In genomic region chr19:2188708-2189385, GRCh38 we compare ENCODE assay signal across 11 cellular contexts. TPM values are rescaled to one million over a fixed set of nuclear protein-coding genes. Genes with fewer than 3 reads are reported as not detected.
DNase-seq lines count a peak whose midpoint lies in the region; ATAC-seq, FAIRE-seq and TF ChIP-seq lines count a peak whose summit lies in the region.
"Had no signal": no experiment of that assay in that cellular context is flagged by ENCODE, and none has a peak within 500 bp of the region (broad histone marks: within the 10 kb centered on the region; RNA-seq: fewer than 3 reads in every experiment).

No MANE protein-coding gene starts in this region.

- H3K27ac ChIP-seq in K562 (ENCODE audit: extremely low read depth, low read depth, low read length) = no peak overlapping the region

- no TSS peak for BruUV-seq in K562 (replicated peaks; lab: Mats Ljungman, UMichigan)

- no peaks in the 10 kb centered on the region for H3K27me3 Mint-ChIP-seq in activated CD4-positive, alpha-beta T cell treated with anti-CD3 and anti-CD28 coated beads for 36 hours
- no peaks in the 10 kb centered on the region for H3K27me3 Mint-ChIP-seq in natural killer cell treated with Interleukin-12 subunit alpha and Interleukin-12 subunit beta and Interleukin-15 and Interleukin-18, amount 100 ng/mL, for 72 hours

- no peak for TF ChIP-seq RAD21 in K562 (CRISPR knock-in tag; conservative IDR thresholded peaks at IDR 0.05 in 1 of 2, IDR thresholded peaks at IDR 0.05 in 1 of 2)

- ATAC-seq in activated CD4-positive, alpha-beta T cell treated with anti-CD3 and anti-CD28 coated beads for 36 hours = peak; percentile 81
- ATAC-seq in K562 (no peak), HG02571 (IDR thresholded peaks at IDR 0.05; ENCODE audit: unreplicated experiment) (no peak)
- ATAC-seq in natural killer cell treated with Interleukin-12 subunit alpha and Interleukin-12 subunit beta and Interleukin-15 and Interleukin-18, amount 100 ng/mL, for 72 hours = peak; percentile 47 to 48
- ATAC-seq: sciatic nerve had no signal

- peaks cover 28% of the 10 kb centered on the region for H3K36me3 Mint-ChIP-seq in activated CD4-positive, alpha-beta T cell treated with anti-CD3 and anti-CD28 coated beads for 36 hours (ENCODE audit: low read depth)
- no peaks in the 10 kb centered on the region for H3K36me3 Mint-ChIP-seq in natural killer cell treated with Interleukin-12 subunit alpha and Interleukin-12 subunit beta and Interleukin-15 and Interleukin-18, amount 100 ng/mL, for 72 hours

- no peak overlapping the region for H3K9ac ChIP-seq in K562 (ENCODE audit: insufficient read depth in 1 of 2, low read depth in 2 of 2, low read length in 2 of 2)

- H3K4me3 Mint-ChIP-seq in activated CD4-positive, alpha-beta T cell treated with anti-CD3 and anti-CD28 coated beads for 36 hours = no peak overlapping the region
- H3K4me3 Mint-ChIP-seq in natural killer cell treated with Interleukin-12 subunit alpha and Interleukin-12 subunit beta and Interleukin-15 and Interleukin-18, amount 100 ng/mL, for 72 hours = no peak overlapping the region

- intact Hi-C loops in activated CD4-positive, alpha-beta T cell treated with anti-CD3 and anti-CD28 coated beads for 36 hours (cut with DNase I, micrococcal nuclease) = no loop called here
- intact Hi-C loops in K562 (cut with micrococcal nuclease) = no loop called here

- H3K9me3 Mint-ChIP-seq in activated CD4-positive, alpha-beta T cell treated with anti-CD3 and anti-CD28 coated beads for 36 hours (ENCODE audit: low read depth) = no peaks in the 10 kb centered on the region
- H3K9me3 Mint-ChIP-seq in natural killer cell treated with Interleukin-12 subunit alpha and Interleukin-12 subunit beta and Interleukin-15 and Interleukin-18, amount 100 ng/mL, for 72 hours = no peaks in the 10 kb centered on the region

- peaks cover 92% of the 10 kb centered on the region for H3K36me3 ChIP-seq in K562 (ENCODE audit: control insufficient read depth, insufficient read depth, low read length)

- peaks cover 0 to 58% of the 10 kb centered on the region in 2 experiments; a peak in 3 of 5 replicates for H3K4me1 ChIP-seq in K562 (replicated peaks in 1 of 2; ENCODE audit: control insufficient read depth in 2 of 2, insufficient read depth in 2 of 2, low read length in 2 of 2)

- DNase-seq in activated CD4-positive, alpha-beta T cell treated with anti-CD3 and anti-CD28 coated beads for 36 hours = peak; percentile 59
- DNase-seq in activated CD4-positive, alpha-beta T cell treated with anti-CD3 and anti-CD28 coated beads for 1 hour = no peak
- DNase-seq in GM12891 (ENCODE audit: insufficient read length, low spot score) = no peak
- DNase-seq in K562 (ENCODE audit: extremely low read depth in 1 of 4, low spot score in 3 of 4) = no peak
- DNase-seq in natural killer cell treated with Interleukin-12 subunit alpha and Interleukin-12 subunit beta and Interleukin-15 and Interleukin-18, amount 100 ng/mL, for 72 hours (ENCODE audit: low spot score) = no peak
- no peak for DNase-seq in ACHN
- DNase-seq in NCI-H128 (lab: John Stamatoyannopoulos, UW; ENCODE audit: unreplicated experiment) = no peak
- DNase-seq: NCI-H1417 treated with DMSO at 0.1 percent for 48 hours, NCI-H446 treated with DMSO at 0.1 percent for 48 hours had no signal

- H3K27me3 ChIP-seq in K562 (ENCODE audit: control insufficient read depth in 2 of 2, insufficient read depth in 2 of 2, low read length in 2 of 2) = no peaks in the 10 kb centered on the region

- no peak overlapping the region for H3K27ac Mint-ChIP-seq in activated CD4-positive, alpha-beta T cell treated with anti-CD3 and anti-CD28 coated beads for 36 hours
- H3K27ac Mint-ChIP-seq in natural killer cell treated with Interleukin-12 subunit alpha and Interleukin-12 subunit beta and Interleukin-15 and Interleukin-18, amount 100 ng/mL, for 72 hours = no peak overlapping the region

- H3K4me1 Mint-ChIP-seq in activated CD4-positive, alpha-beta T cell treated with anti-CD3 and anti-CD28 coated beads for 36 hours = no peaks in the 10 kb centered on the region
- peaks cover 4 to 29% of the 10 kb centered on the region in 2 donors for H3K4me1 Mint-ChIP-seq in natural killer cell treated with Interleukin-12 subunit alpha and Interleukin-12 subunit beta and Interleukin-15 and Interleukin-18, amount 100 ng/mL, for 72 hours (ENCODE audit: low read depth in 2 of 2)

- no peaks in the 10 kb centered on the region for H3K9me3 ChIP-seq in K562 (replicated peaks; ENCODE audit: control insufficient read depth, insufficient read depth, low read depth, low read length)

- CTCF ChIA-PET in activated CD4-positive, alpha-beta T cell treated with anti-CD3 and anti-CD28 coated beads for 36 hours (lab: Charles Lee) = no interaction called here
- CTCF ChIA-PET in K562 (lab: Yijun Ruan, JAX; ENCODE audit: low intra/inter-chr PET ratio) = no interaction called here

- peaks cover 9% of the 10 kb centered on the region for H4K20me1 ChIP-seq in K562 (replicated peaks; ENCODE audit: control insufficient read depth, insufficient read depth, low read length)

- H3K4me2 ChIP-seq in K562 (ENCODE audit: insufficient read depth, low read length) = no peak overlapping the region

- H3K4me3 ChIP-seq in K562 = no peak overlapping the region

- in situ Hi-C loops in K562 (cut with MboI) (no loop called here), ACHN (cut with HindIII; ENCODE audit: low pct_ligation_motif_present, low pct_unique_long_range_greater_than_20kb, low sequenced_read_pairs) (no loop called here)

- POLR2A ChIA-PET in activated CD4-positive, alpha-beta T cell treated with anti-CD3 and anti-CD28 coated beads for 36 hours (lab: Charles Lee) = no interaction called here
- POLR2A ChIA-PET in K562 (lab: Yijun Ruan, JAX) = interaction anchor here (0.5 kb wide), 1 partner anchor 96 kb away, joined by 3 read pairs; no protein-coding TSS in a partner anchor

- 97% methylated on average over 19 of the region's 19 CpGs for WGBS in K562 (ENCODE audit: insufficient coverage, low coverage, missing lambda C conversion rate)

- TF ChIP-seq POLR2A in GM12891 (IDR thresholded peaks at IDR 0.05; ENCODE audit: low read depth, low read length) (no peak), K562 (conservative IDR thresholded peaks at IDR 0.05) (no peak)

- no peak overlapping the region for H2AFZ ChIP-seq in K562 (ENCODE audit: low read depth, low read length)

- no peak for TF ChIP-seq CTCF in K562 (IDR thresholded peaks at IDR 0.05 in 2 of 3, conservative IDR thresholded peaks at IDR 0.05 in 1 of 3; ENCODE audit: insufficient read depth in 2 of 3, low read depth in 1 of 3, low read length in 3 of 3)

- TF ChIP-seq EP300 in K562 (IDR thresholded peaks at IDR 0.05; ENCODE audit: low read length) = no peak

- peaks cover 50% of the 10 kb centered on the region for H3K79me2 ChIP-seq in K562 (ENCODE audit: control insufficient read depth, insufficient read depth, low read length)

- FAIRE-seq in GM12891 (lab: Jason Lieb, UNC) (peak; percentile 76), K562 (lab: Jason Lieb, UNC) (no peak)

- peaks cover 7% of the 10 kb centered on the region for H3K9me1 ChIP-seq in K562 (ENCODE audit: control insufficient read depth, insufficient read depth, low read length)

RNA-seq across cellular contexts. Expression of gene DOT1L, which starts 25.1 kb away (rescaled TPM):
- total RNA-seq in activated CD4-positive, alpha-beta T cell treated with anti-CD3 and anti-CD28 coated beads for 36 hours = 10 to 100 TPM; 62.5 to 73.8 TPM
- 18.5 TPM for polyA plus RNA-seq in GM12891 (2012; ENCODE audit: low read depth, missing spikeins)
- 129 and 244 TPM in 2 replicates for total RNA-seq in K562 (2011; cell fraction: chromatin; rRNA removed; ENCODE audit: low replicate concordance)
- 98.9 and 104 TPM in 2 replicates for total RNA-seq in K562 (2011; cell fraction: nucleolus; rRNA removed)
- total RNA-seq in K562 (2011; cell fraction: nucleoplasm; rRNA removed) = 68.3 and 74.5 TPM in 2 replicates
- total RNA-seq in K562 (2014; rRNA removed) (12.7 and 18.7 TPM in 2 replicates), K562 (2014; rRNA removed; fragmentation: Illumina TruSeq; extraction: Trizol) (10.0 and 10.5 TPM in 2 replicates), K562 (2015; rRNA removed; fragmentation: Illumina TruSeq; extraction: Trizol) (7.0 and 8.4 TPM in 2 replicates), K562 (2021) (66.2 and 66.5 TPM in 2 replicates)
- polyA plus RNA-seq in K562 (2011; rRNA removed) (5.7 and 8.6 TPM in 2 replicates), K562 (2014; fragmentation: Illumina TruSeq; extraction: Trizol) (15.1 and 16.2 TPM in 2 replicates), K562 (2014; fragmentation: Nextera tagmentation; extraction: Ambion mirVana) (under 1 TPM; 0.32 to 0.51 TPM), K562 (2014; rRNA removed) (21.2 and 24.8 TPM in 2 replicates)
- polyA plus RNA-seq in K562 (2011; cell fraction: cytosol; rRNA removed) = 4.8 and 11.5 TPM in 2 replicates
- 35.2 and 71.1 TPM in 2 replicates for polyA plus RNA-seq in K562 (2011; cell fraction: nucleus; rRNA removed)
- 25.0 and 27.8 TPM in 2 replicates for polyA plus RNA-seq in K562 (2012)
- polyA minus RNA-seq in K562 (2011; rRNA and poly(A)+ RNA removed) = 14.5 and 24.1 TPM in 2 replicates
- 23.7 and 36.0 TPM in 2 replicates for polyA minus RNA-seq in K562 (2011; cell fraction: cytosol; rRNA and poly(A)+ RNA removed)
- 17.9 and 27.9 TPM in 2 replicates for polyA minus RNA-seq in K562 (2011; cell fraction: nucleus; rRNA and poly(A)+ RNA removed)
- total RNA-seq in natural killer cell treated with Interleukin-12 subunit alpha and Interleukin-12 subunit beta and Interleukin-15 and Interleukin-18, amount 100 ng/mL, for 72 hours = 100 to 1,000 TPM; 108 to 190 TPM

RNA-seq across cellular contexts. Expression of gene AP3D1, which starts 37.5 kb away (rescaled TPM):
- 100 to 1,000 TPM in 1 of 2 experiments, 10 to 100 TPM in 1; 82.7 to 105 TPM for total RNA-seq in activated CD4-positive, alpha-beta T cell treated with anti-CD3 and anti-CD28 coated beads for 36 hours
- polyA plus RNA-seq in GM12891 (2012; ENCODE audit: low read depth, missing spikeins) = 80.2 TPM
- total RNA-seq in K562 (2011; cell fraction: chromatin; rRNA removed; ENCODE audit: low replicate concordance) = 129 and 304 TPM in 2 replicates
- 133 and 146 TPM in 2 replicates for total RNA-seq in K562 (2011; cell fraction: nucleolus; rRNA removed)
- total RNA-seq in K562 (2011; cell fraction: nucleoplasm; rRNA removed) = 118 and 124 TPM in 2 replicates
- 52.0 and 68.7 TPM in 2 replicates for total RNA-seq in K562 (2014; rRNA removed)
- 23.3 and 28.0 TPM in 2 replicates for total RNA-seq in K562 (2014; rRNA removed; fragmentation: Illumina TruSeq; extraction: Trizol)
- total RNA-seq in K562 (2015; rRNA removed; fragmentation: Illumina TruSeq; extraction: Trizol) = 35.9 and 36.9 TPM in 2 replicates
- total RNA-seq in K562 (2021) = 72.3 and 86.1 TPM in 2 replicates
- 34.9 and 55.0 TPM in 2 replicates for polyA plus RNA-seq in K562 (2011; rRNA removed)
- 49.2 and 58.1 TPM in 2 replicates for polyA plus RNA-seq in K562 (2011; cell fraction: cytosol; rRNA removed)
- polyA plus RNA-seq in K562 (2011; cell fraction: nucleus; rRNA removed) = 226 and 232 TPM in 2 replicates
- 95.5 and 117 TPM in 2 replicates for polyA plus RNA-seq in K562 (2012)
- polyA plus RNA-seq in K562 (2014; fragmentation: Illumina TruSeq; extraction: Trizol) = 82.1 and 90.4 TPM in 2 replicates
- polyA plus RNA-seq in K562 (2014; fragmentation: Nextera tagmentation; extraction: Ambion mirVana) = 1 to 10 TPM; 1.2 to 1.6 TPM
- 47.5 and 48.7 TPM in 2 replicates for polyA plus RNA-seq in K562 (2014; rRNA removed)
- 42.6 and 42.8 TPM in 2 replicates for polyA minus RNA-seq in K562 (2011; rRNA and poly(A)+ RNA removed)
- 69.3 and 76.0 TPM in 2 replicates for polyA minus RNA-seq in K562 (2011; cell fraction: cytosol; rRNA and poly(A)+ RNA removed)
- polyA minus RNA-seq in K562 (2011; cell fraction: nucleus; rRNA and poly(A)+ RNA removed) = 40.8 and 59.9 TPM in 2 replicates
- total RNA-seq in natural killer cell treated with Interleukin-12 subunit alpha and Interleukin-12 subunit beta and Interleukin-15 and Interleukin-18, amount 100 ng/mL, for 72 hours = 100 to 1,000 TPM; 126 to 191 TPM

RNA-seq across cellular contexts. Expression of gene PLEKHJ1, which starts 47.3 kb away (rescaled TPM):
- total RNA-seq in activated CD4-positive, alpha-beta T cell treated with anti-CD3 and anti-CD28 coated beads for 36 hours = 10 to 100 TPM; 38.4 to 61.8 TPM
- 66.6 TPM for polyA plus RNA-seq in GM12891 (2012; ENCODE audit: low read depth, missing spikeins)
- 32.2 and 114 TPM in 2 replicates for total RNA-seq in K562 (2011; cell fraction: chromatin; rRNA removed; ENCODE audit: low replicate concordance)
- total RNA-seq in K562 (2011; cell fraction: nucleolus; rRNA removed) = 171 and 174 TPM in 2 replicates
- total RNA-seq in K562 (2011; cell fraction: nucleoplasm; rRNA removed) = 85.7 and 89.1 TPM in 2 replicates
- total RNA-seq in K562 (2014; rRNA removed) (176 and 229 TPM in 2 replicates), K562 (2014; rRNA removed; fragmentation: Illumina TruSeq; extraction: Trizol) (55.6 and 55.7 TPM in 2 replicates), K562 (2015; rRNA removed; fragmentation: Illumina TruSeq; extraction: Trizol) (63.9 and 65.6 TPM in 2 replicates), K562 (2021) (127 and 140 TPM in 2 replicates)
- polyA plus RNA-seq in K562 (2011; rRNA removed) (65.9 and 80.2 TPM in 2 replicates), K562 (2014; fragmentation: Illumina TruSeq; extraction: Trizol) (45.9 and 72.0 TPM in 2 replicates), K562 (2014; fragmentation: Nextera tagmentation; extraction: Ambion mirVana) (1 to 10 TPM; 1.5 to 6.8 TPM), K562 (2014; rRNA removed) (188 and 193 TPM in 2 replicates)
- polyA plus RNA-seq in K562 (2011; cell fraction: cytosol; rRNA removed) = 131 and 202 TPM in 2 replicates
- polyA plus RNA-seq in K562 (2011; cell fraction: nucleus; rRNA removed) = 161 and 204 TPM in 2 replicates
- polyA plus RNA-seq in K562 (2012) = 127 and 153 TPM in 2 replicates
- 12.0 and 14.7 TPM in 2 replicates for polyA minus RNA-seq in K562 (2011; rRNA and poly(A)+ RNA removed)
- 24.0 and 24.1 TPM in 2 replicates for polyA minus RNA-seq in K562 (2011; cell fraction: cytosol; rRNA and poly(A)+ RNA removed)
- polyA minus RNA-seq in K562 (2011; cell fraction: nucleus; rRNA and poly(A)+ RNA removed) = 31.9 and 32.4 TPM in 2 replicates
- total RNA-seq in natural killer cell treated with Interleukin-12 subunit alpha and Interleukin-12 subunit beta and Interleukin-15 and Interleukin-18, amount 100 ng/mL, for 72 hours = 10 to 100 TPM; 59.8 to 85.9 TPM

RNA-seq across cellular contexts. Expression of gene SF3A2, which starts 47.8 kb away (rescaled TPM):
- 100 to 1,000 TPM; 146 to 192 TPM for total RNA-seq in activated CD4-positive, alpha-beta T cell treated with anti-CD3 and anti-CD28 coated beads for 36 hours
- polyA plus RNA-seq in GM12891 (2012; ENCODE audit: low read depth, missing spikeins) = 66.1 TPM
- total RNA-seq in K562 (2011; cell fraction: chromatin; rRNA removed; ENCODE audit: low replicate concordance) = 112 and 366 TPM in 2 replicates
- 303 and 373 TPM in 2 replicates for total RNA-seq in K562 (2011; cell fraction: nucleolus; rRNA removed)
- total RNA-seq in K562 (2011; cell fraction: nucleoplasm; rRNA removed) = 182 TPM in 2 replicates
- 50.3 and 111 TPM in 2 replicates for total RNA-seq in K562 (2014; rRNA removed)
- total RNA-seq in K562 (2014; rRNA removed; fragmentation: Illumina TruSeq; extraction: Trizol) = 4.5 and 5.8 TPM in 2 replicates
- 22.8 and 30.6 TPM in 2 replicates for total RNA-seq in K562 (2015; rRNA removed; fragmentation: Illumina TruSeq; extraction: Trizol)
- total RNA-seq in K562 (2021) = 181 and 194 TPM in 2 replicates
- 7.9 and 21.0 TPM in 2 replicates for polyA plus RNA-seq in K562 (2011; rRNA removed)
- polyA plus RNA-seq in K562 (2011; cell fraction: cytosol; rRNA removed) = 11.3 and 12.6 TPM in 2 replicates
- polyA plus RNA-seq in K562 (2011; cell fraction: nucleus; rRNA removed) = 164 and 237 TPM in 2 replicates
- 142 and 173 TPM in 2 replicates for polyA plus RNA-seq in K562 (2012)
- 44.6 and 119 TPM in 2 replicates for polyA plus RNA-seq in K562 (2014; fragmentation: Illumina TruSeq; extraction: Trizol)
- polyA plus RNA-seq in K562 (2014; fragmentation: Nextera tagmentation; extraction: Ambion mirVana) = under 1 TPM; 0.17 to 0.35 TPM
- polyA plus RNA-seq in K562 (2014; rRNA removed) = 45.9 and 46.7 TPM in 2 replicates
- polyA minus RNA-seq in K562 (2011; rRNA and poly(A)+ RNA removed) = 8.5 and 10.2 TPM in 2 replicates
- 49.6 and 76.1 TPM in 2 replicates for polyA minus RNA-seq in K562 (2011; cell fraction: cytosol; rRNA and poly(A)+ RNA removed)
- 127 and 137 TPM in 2 replicates for polyA minus RNA-seq in K562 (2011; cell fraction: nucleus; rRNA and poly(A)+ RNA removed)
- 100 to 1,000 TPM in 1 of 2 donors, 10 to 100 TPM in 1; 99.2 to 192 TPM for total RNA-seq in natural killer cell treated with Interleukin-12 subunit alpha and Interleukin-12 subunit beta and Interleukin-15 and Interleukin-18, amount 100 ng/mL, for 72 hours

Comparison
In these comparisons a context has a peak if more than half of its experiments do, and no peak if none do; other contexts are left out.
1. ATAC-seq: peak in activated CD4-positive, alpha-beta T cell treated with anti-CD3 and anti-CD28 coated beads for 36 hours (single experiment) and natural killer cell treated with Interleukin-12 subunit alpha and Interleukin-12 subunit beta and Interleukin-15 and Interleukin-18, amount 100 ng/mL, for 72 hours (2 of 2); none in K562 (single experiment) and HG02571 (single experiment).